ENCODE assay signal across 8 cellular contexts in the genomic region with DNA sequence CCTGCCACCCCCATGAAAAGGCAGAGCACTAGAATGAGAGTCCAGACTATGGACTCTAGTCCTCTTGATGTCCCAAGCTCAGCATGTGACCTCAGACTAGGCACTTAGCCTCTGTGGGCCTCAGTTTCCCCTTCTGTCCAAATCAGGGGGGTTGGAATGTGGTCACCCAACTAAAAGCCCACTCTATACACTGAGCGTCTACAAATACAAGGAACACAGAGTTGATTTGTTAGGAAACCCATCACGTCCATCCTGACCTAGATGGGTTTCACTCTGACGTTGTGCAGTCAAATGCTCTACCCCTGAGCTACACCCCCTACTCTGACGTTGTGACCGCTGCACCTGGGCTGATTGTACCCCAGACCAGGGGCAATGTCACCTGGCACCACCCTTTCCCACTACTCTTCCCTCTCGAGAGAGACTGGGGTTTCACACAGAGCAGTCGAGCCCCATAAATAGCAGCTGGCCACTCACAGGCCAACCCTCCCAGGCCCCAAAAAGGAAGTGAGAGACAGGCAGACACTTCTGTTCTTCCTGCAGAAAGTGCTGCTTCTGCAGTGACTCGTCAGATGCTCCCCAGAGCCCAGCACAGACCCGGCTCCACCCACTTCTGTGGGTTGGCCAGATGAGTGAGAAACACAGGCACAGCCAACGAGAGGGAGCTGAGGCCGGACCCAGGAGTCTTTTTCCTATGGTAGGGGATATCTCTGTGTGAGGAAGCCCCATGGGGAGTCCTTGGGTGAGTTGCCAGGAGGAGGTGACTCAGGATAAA. TPM values are rescaled to one million over a fixed set of nuclear protein-coding genes. Genes with fewer than 3 reads are reported as not detected.
A peak's percentile ranks its signal among the peaks of the same experiment; 100 is the strongest.
DNase-seq lines count a peak whose midpoint lies in the region; ATAC-seq lines count a peak whose summit lies in the region.

No MANE protein-coding gene starts in this region.

- peak; percentile 70 for ATAC-seq in HG03159 (IDR thresholded peaks at IDR 0.05; ENCODE audit: unreplicated experiment)
- peak; percentile 89 for ATAC-seq in activated naive CD8-positive, alpha-beta T cell treated with anti-CD3 and anti-CD28 coated beads, Interleukin-2, amount 50 U/mL, for 24 hours

- no peaks in the 10 kb centered on the region for H3K27me3 ChIP-seq in SJSA1 (replicated peaks)

- H3K4me1 Mint-ChIP-seq in activated naive CD8-positive, alpha-beta T cell treated with anti-CD3 and anti-CD28 coated beads, Interleukin-2, amount 50 U/mL, for 24 hours, result peaks cover 38% of the 10 kb centered on the region

- peak overlapping the region; percentile 76 for H3K27ac Mint-ChIP-seq in activated naive CD8-positive, alpha-beta T cell treated with anti-CD3 and anti-CD28 coated beads, Interleukin-2, amount 50 U/mL, for 24 hours

- no peaks in the 10 kb centered on the region for H3K9me3 Mint-ChIP-seq in activated naive CD8-positive, alpha-beta T cell treated with anti-CD3 and anti-CD28 coated beads, Interleukin-2, amount 50 U/mL, for 24 hours

- no peak overlapping the region for H3K4me3 ChIP-seq in SJSA1

- no peaks in the 10 kb centered on the region for H3K36me3 ChIP-seq in SJSA1

- H3K9me3 ChIP-seq in SJSA1 (replicated peaks), result no peaks in the 10 kb centered on the region

- no peaks in the 10 kb centered on the region for H3K36me3 Mint-ChIP-seq in activated naive CD8-positive, alpha-beta T cell treated with anti-CD3 and anti-CD28 coated beads, Interleukin-2, amount 50 U/mL, for 24 hours (ENCODE audit: low read depth)

- H3K27me3 Mint-ChIP-seq in activated naive CD8-positive, alpha-beta T cell treated with anti-CD3 and anti-CD28 coated beads, Interleukin-2, amount 50 U/mL, for 24 hours, result no peaks in the 10 kb centered on the region

- peak overlapping the region; percentile 56 for H3K4me3 Mint-ChIP-seq in activated naive CD8-positive, alpha-beta T cell treated with anti-CD3 and anti-CD28 coated beads, Interleukin-2, amount 50 U/mL, for 24 hours

- peak overlapping the region; percentile 46 for H3K27ac ChIP-seq in SJSA1

- H3K4me1 ChIP-seq in SJSA1 (replicated peaks), result peaks cover 30% of the 10 kb centered on the region

- peak; percentile 93 for DNase-seq in AG20443 (ENCODE audit: low spot score)
- peak; percentile 84 for DNase-seq in GM19238 (ENCODE audit: insufficient read length, low spot score)
- DNase-seq in SJSA1 (ENCODE audit: low read depth in 1 of 2, low spot score in 2 of 2), result peak; percentile 49 to 75
- peak; percentile 69 for DNase-seq in activated naive CD8-positive, alpha-beta T cell treated with anti-CD3 and anti-CD28 coated beads, Interleukin-2, amount 50 U/mL, for 24 hours
- DNase-seq in iPS-NIHi7 (ENCODE audit: extremely low spot score), result peak; percentile 79
- DNase-seq in stimulated activated CD4-positive, alpha-beta T cell treated with anti-CD3 and anti-CD28 coated beads, Interleukin-2, amount 100 ng/mL, for 48 hours, result peak; percentile 53 to 55
- no peak for DNase-seq in NCI-H526 treated with DMSO at 0.1 percent for 48 hours (lab: John Stamatoyannopoulos, UW)

RNA-seq across cellular contexts. Expression of gene TNFRSF13B, which starts 16.1 kb away (rescaled TPM):
- not detected in 2 replicates for total RNA-seq in SJSA1 (2014; rRNA removed; shearing (Covaris generic))

RNA-seq across cellular contexts. Expression of gene MPRIP, which starts 54.2 kb away (rescaled TPM):
- total RNA-seq in SJSA1 (2014; rRNA removed; shearing (Covaris generic)), result 193 and 199 TPM in 2 replicates
